In the genomic region with DNA sequence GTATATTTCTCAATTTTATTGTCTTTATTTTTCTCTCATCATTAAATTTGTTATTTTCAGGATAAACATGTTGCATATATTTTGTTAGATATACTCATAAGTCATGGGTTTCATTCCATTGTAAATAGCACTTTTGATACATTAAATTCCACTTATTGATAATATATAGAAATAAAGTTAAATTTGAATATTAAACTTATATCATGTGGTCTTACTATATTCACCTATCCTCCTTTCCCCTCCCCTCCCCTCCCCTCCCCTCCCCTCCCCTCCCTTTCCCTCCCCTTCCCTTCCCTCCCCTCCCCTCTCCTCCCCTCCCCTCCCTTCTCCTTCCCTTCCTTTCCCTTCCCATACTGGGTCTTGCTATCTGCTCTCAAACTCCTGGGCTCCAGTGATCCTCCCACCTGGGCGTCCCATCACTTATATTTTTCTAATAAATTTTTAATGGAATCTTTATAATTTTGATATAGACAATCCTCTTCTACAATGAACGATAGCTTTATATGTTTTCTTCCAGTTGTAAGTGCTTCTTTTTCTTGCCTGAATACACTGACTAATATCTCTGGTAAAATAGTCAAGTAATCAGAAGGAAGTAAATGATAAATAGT, we compare ENCODE assay signal across 6 cellular contexts.
"Had no signal": no experiment of that assay in that cellular context is flagged by ENCODE, and none has a peak within 500 bp of the region (broad histone marks: within the 10 kb centered on the region; RNA-seq: fewer than 3 reads in every experiment).

No MANE protein-coding gene starts in this region.

- H3K9ac ChIP-seq: KMS-11 had no signal

- H3K4me2 ChIP-seq: KMS-11 had no signal

- H3K27ac ChIP-seq: HL-60, KMS-11 had no signal

- DNase-seq: IMR-90, KBM-7, KG1 had no signal

- FAIRE-seq: HTR-8/SVneo had no signal
